Comparison of ENCODE assay signal across 10 cellular contexts in the genomic region with DNA sequence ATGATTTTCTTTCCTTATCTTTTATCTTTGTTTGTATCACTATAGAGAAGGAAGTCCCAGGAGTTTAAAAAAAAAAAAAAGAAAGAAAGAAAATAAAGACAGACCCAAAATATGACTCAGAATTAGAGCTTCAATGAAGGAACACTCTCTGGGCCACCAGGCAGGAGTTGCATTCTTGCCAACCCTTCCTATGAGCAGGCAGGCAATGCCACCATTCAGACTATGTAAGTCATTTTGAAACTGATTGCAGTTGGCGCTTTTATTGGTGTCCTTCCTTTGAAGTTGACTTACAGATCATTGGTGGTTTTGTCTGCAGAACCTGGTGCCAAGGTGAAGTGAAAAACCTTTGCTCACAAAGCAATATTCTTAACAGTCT. TPM values are rescaled to one million over a fixed set of nuclear protein-coding genes. Genes with fewer than 3 reads are reported as not detected.
DNase-seq lines count a peak whose midpoint lies in the region; ATAC-seq lines count a peak whose summit lies in the region.
"Had no signal": no experiment of that assay in that cellular context is flagged by ENCODE, and none has a peak within 500 bp of the region (broad histone marks: within the 10 kb centered on the region; RNA-seq: fewer than 3 reads in every experiment).

No MANE protein-coding gene starts in this region.

- H3K9me3 ChIP-seq in CD8-positive, alpha-beta memory T cell (ENCODE audit: low read length), result no peaks in the 10 kb centered on the region
- no peaks in the 10 kb centered on the region for H3K9me3 ChIP-seq in HAP-1

- no peaks in the 10 kb centered on the region for H3K4me1 ChIP-seq in CD8-positive, alpha-beta memory T cell (ENCODE audit: insufficient read depth, low read length)
- H3K4me1 ChIP-seq in HAP-1, result no peaks in the 10 kb centered on the region

- peaks cover 0 to 2% of the 10 kb centered on the region in 2 donors for H3K27me3 Mint-ChIP-seq in CD8-positive, alpha-beta memory T cell

- peaks cover 0 to 17% (median 0%) of the 10 kb centered on the region in 3 donors for H3K4me1 Mint-ChIP-seq in CD8-positive, alpha-beta memory T cell

- peak; percentile 48 for ATAC-seq in GM18907 (IDR thresholded peaks at IDR 0.05; ENCODE audit: unreplicated experiment)

- CTCF ChIA-PET in CD8-positive, alpha-beta memory T cell (lab: Charles Lee), result interaction anchor here (1.1 kb wide), 2 partner anchors 16 to 18 kb away, joined by 3 read pairs; no protein-coding TSS in a partner anchor

- H3K27ac ChIP-seq in CD8-positive, alpha-beta memory T cell (ENCODE audit: low read depth, low read length), result peak overlapping the region; percentile 74

- no peak for DNase-seq in CD8-positive, alpha-beta memory T cell
- DNase-seq in LoVo (ENCODE audit: low spot score) (peak; percentile 69), astrocyte of the hippocampus (ENCODE audit: low read depth, low spot score) (peak; percentile 29), HAP-1 (ENCODE audit: low spot score in 2 of 2) (no peak), NCI-H446 treated with DMSO at 0.1 percent for 48 hours (lab: John Stamatoyannopoulos, UW) (no peak), kidney tubule cell (ENCODE audit: low spot score) (no peak), SHP77 (lab: John Stamatoyannopoulos, UW) (no peak)
- DNase-seq: NCI-H187; stimulated activated CD4-positive, alpha-beta T cell treated with anti-CD3 and anti-CD28 coated beads, Interleukin-4, amount 100 ng/mL, for 24 hours had no signal

- no peaks in the 10 kb centered on the region for H3K27me3 ChIP-seq in CD8-positive, alpha-beta memory T cell (ENCODE audit: insufficient read depth, low read length, poor library complexity, severe bottlenecking)
- no peaks in the 10 kb centered on the region for H3K27me3 ChIP-seq in HAP-1 (ENCODE audit: low read depth)

- POLR2A ChIA-PET in CD8-positive, alpha-beta memory T cell (lab: Charles Lee), result no interaction called here

- no peaks in the 10 kb centered on the region for H3K36me3 ChIP-seq in CD8-positive, alpha-beta memory T cell (ENCODE audit: insufficient read depth, low read length)
- no peaks in the 10 kb centered on the region for H3K36me3 ChIP-seq in HAP-1 (replicated peaks)

- no peak overlapping the region for H3K4me3 ChIP-seq in CD8-positive, alpha-beta memory T cell (ENCODE audit: low read length)
- no peak overlapping the region for H3K4me3 ChIP-seq in HAP-1

- in situ Hi-C loops in HAP-1 (cut with MboI; ENCODE audit: low sequenced_read_pairs), result no loop called here

- no peaks in the 10 kb centered on the region for H3K9me3 Mint-ChIP-seq in CD8-positive, alpha-beta memory T cell

- H3K4me3 Mint-ChIP-seq in CD8-positive, alpha-beta memory T cell, result no peak overlapping the region

- H3K27ac Mint-ChIP-seq in CD8-positive, alpha-beta memory T cell, result peak overlapping the region in 1 of 8 donors; percentile 7

- H3K36me3 Mint-ChIP-seq in CD8-positive, alpha-beta memory T cell, result no peaks in the 10 kb centered on the region

RNA-seq across cellular contexts. Expression of a gene that starts 50.3 kb away (rescaled TPM):
- 10 to 100 TPM; 42.3 to 44.2 TPM for total RNA-seq in CD8-positive, alpha-beta memory T cell
- 1.3 TPM for polyA plus RNA-seq in CD8-positive, alpha-beta memory T cell

Comparison
In these comparisons a context has a peak if more than half of its experiments do, and no peak if none do; other contexts are left out.
1. DNase-seq: peak in LoVo (single experiment) and astrocyte of the hippocampus (single experiment); none in CD8-positive, alpha-beta memory T cell (0 of 5), HAP-1 (0 of 2), NCI-H446 treated with DMSO at 0.1 percent for 48 hours (single experiment), kidney tubule cell (single experiment) and SHP77 (0 of 2).